ENCODE assay signal across 17 cellular contexts in genomic region chr16:84546669-84547538, GRCh38. TPM values are rescaled to one million over a fixed set of nuclear protein-coding genes. Genes with fewer than 3 reads are reported as not detected.
A peak's percentile ranks its signal among the peaks of the same experiment; 100 is the strongest.
DNase-seq lines count a peak whose midpoint lies in the region; ATAC-seq, FAIRE-seq and TF ChIP-seq lines count a peak whose summit lies in the region.
"Had no signal": no experiment of that assay in that cellular context is flagged by ENCODE, and none has a peak within 500 bp of the region (broad histone marks: within the 10 kb centered on the region; RNA-seq: fewer than 3 reads in every experiment).

No MANE protein-coding gene starts in this region.

- TF ChIP-seq CTCF in SK-N-SH (IDR thresholded peaks at IDR 0.05) (no peak), K562 (IDR thresholded peaks at IDR 0.05 in 2 of 3, conservative IDR thresholded peaks at IDR 0.05 in 1 of 3; ENCODE audit: insufficient read depth in 2 of 3, low read depth in 1 of 3, low read length in 3 of 3) (no peak), neural progenitor cell (IDR thresholded peaks at IDR 0.05) (no peak)

- DNase-seq in SK-N-SH = no peak
- DNase-seq in K562 (ENCODE audit: extremely low read depth in 1 of 4, low spot score in 3 of 4) = no peak
- DNase-seq in neural progenitor cell (ENCODE audit: low spot score) = peak; percentile 63
- no peak for DNase-seq in HuH-7.5 (ENCODE audit: low spot score)
- no peak for DNase-seq in effector memory CD4-positive, alpha-beta T cell
- no peak for DNase-seq in H4 (ENCODE audit: low spot score)
- DNase-seq: body of pancreas, NCI-H1092, nucleus accumbens had no signal

- no peaks in the 10 kb centered on the region for H3K36me3 ChIP-seq in SK-N-SH (replicated peaks in 1 of 2; ENCODE audit: control insufficient read depth in 1 of 2, insufficient read depth in 2 of 2, low read length in 1 of 2)
- H3K36me3 ChIP-seq in HUES6 (ENCODE audit: control insufficient read depth, insufficient read depth, low read length) = no peaks in the 10 kb centered on the region
- H3K36me3 ChIP-seq in K562 (ENCODE audit: control insufficient read depth, insufficient read depth, low read length) = no peaks in the 10 kb centered on the region
- no peaks in the 10 kb centered on the region for H3K36me3 ChIP-seq in neural progenitor cell
- H3K36me3 ChIP-seq in effector memory CD4-positive, alpha-beta T cell (ENCODE audit: control insufficient read depth, insufficient read depth, low read length) = no peaks in the 10 kb centered on the region
- H3K36me3 ChIP-seq: esophagus muscularis mucosa, HAP-1, right lobe of liver had no signal

- no peak for FAIRE-seq in K562 (lab: Jason Lieb, UNC)

- peak overlapping the region; percentile 90 for H3K27ac Mint-ChIP-seq in neural progenitor cell
- H3K27ac Mint-ChIP-seq: dendritic cell treated with granulocyte-macrophage colony-stimulating factor and Interleukin-4, amounts not matched to agents 40 ng/mL and 50 ng/mL, for 4 days; memory B cell had no signal

- H3K4me3 Mint-ChIP-seq in neural progenitor cell = no peak overlapping the region
- H3K4me3 Mint-ChIP-seq: CD14-positive monocyte; dendritic cell treated with granulocyte-macrophage colony-stimulating factor and Interleukin-4, amounts not matched to agents 40 ng/mL and 50 ng/mL, for 4 days; memory B cell had no signal

- 87% methylated on average over 22 of the region's 22 CpGs for WGBS in SK-N-SH (ENCODE audit: low lambda C conversion rate)
- 47% methylated on average over 21 of the region's 22 CpGs for WGBS in K562 (ENCODE audit: insufficient coverage, low coverage, missing lambda C conversion rate)

- H3F3A ChIP-seq in SK-N-SH (replicated peaks; ENCODE audit: insufficient read depth) = peaks cover 5% of the 10 kb centered on the region
- H3F3A ChIP-seq in neural progenitor cell (ENCODE audit: low read depth) = peaks cover 36% of the 10 kb centered on the region

- peaks cover 2% of the 10 kb centered on the region for H3K9me3 Mint-ChIP-seq in neural progenitor cell
- H3K9me3 Mint-ChIP-seq: CD14-positive monocyte; dendritic cell treated with granulocyte-macrophage colony-stimulating factor and Interleukin-4, amounts not matched to agents 40 ng/mL and 50 ng/mL, for 4 days; memory B cell had no signal

- H2AFZ ChIP-seq in SK-N-SH (ENCODE audit: low read depth) = no peak overlapping the region
- H2AFZ ChIP-seq in K562 (ENCODE audit: low read depth, low read length) = peak overlapping the region; percentile 53; the same call in 1 of the 2 replicates
- H2AFZ ChIP-seq in neural progenitor cell (replicated peaks) = no peak overlapping the region

- H4K20me1 ChIP-seq in SK-N-SH (ENCODE audit: insufficient read depth) (no peaks in the 10 kb centered on the region), K562 (replicated peaks; ENCODE audit: control insufficient read depth, insufficient read depth, low read length) (no peaks in the 10 kb centered on the region), neural progenitor cell (ENCODE audit: low read depth) (no peaks in the 10 kb centered on the region)

- H3K4me1 ChIP-seq in SK-N-SH (ENCODE audit: control insufficient read depth in 1 of 2, insufficient read depth in 2 of 2, low read depth in 1 of 2, low read length in 1 of 2) (peaks cover 0 to 6% of the 10 kb centered on the region in 2 experiments; a peak in 1 of 4 replicates), HUES6 (ENCODE audit: control insufficient read depth, insufficient read depth, low read length) (peaks cover 33% of the 10 kb centered on the region), K562 (replicated peaks in 1 of 2; ENCODE audit: control insufficient read depth in 2 of 2, insufficient read depth in 2 of 2, low read length in 2 of 2) (peaks cover 27 to 32% of the 10 kb centered on the region in 2 experiments), neural progenitor cell (peaks cover 32% of the 10 kb centered on the region)
- peaks cover 33% of the 10 kb centered on the region for H3K4me1 ChIP-seq in effector memory CD4-positive, alpha-beta T cell (ENCODE audit: control insufficient read depth, insufficient read depth, low read length, poor library complexity, severe bottlenecking)
- H3K4me1 ChIP-seq: body of pancreas, HAP-1 had no signal

- no peaks in the 10 kb centered on the region for H3K36me3 Mint-ChIP-seq in neural progenitor cell
- H3K36me3 Mint-ChIP-seq: memory B cell had no signal

- CTCF ChIA-PET in SK-N-SH (lab: Yijun Ruan, JAX) = interaction anchor here (1.1 to 1.6 kb wide), 2 partner anchors 76 to 179 kb away, joined by 3 read pairs; no protein-coding TSS in a partner anchor
- CTCF ChIA-PET in K562 (lab: Yijun Ruan, JAX; ENCODE audit: low intra/inter-chr PET ratio) = no interaction called here

- no peak for TF ChIP-seq RAD21 in SK-N-SH (IDR thresholded peaks at IDR 0.05; ENCODE audit: low read length)
- no peak for TF ChIP-seq RAD21 in K562 (CRISPR knock-in tag; conservative IDR thresholded peaks at IDR 0.05 in 1 of 2, IDR thresholded peaks at IDR 0.05 in 1 of 2)

- TF ChIP-seq EP300 in SK-N-SH (IDR thresholded peaks at IDR 0.05; ENCODE audit: borderline replicate concordance in 1 of 2, low read depth in 1 of 2, low read length in 1 of 2) = no peak
- no peak for TF ChIP-seq EP300 in K562 (IDR thresholded peaks at IDR 0.05; ENCODE audit: low read length)

- in situ Hi-C loops in K562 (cut with MboI) = no loop called here

- no peaks in the 10 kb centered on the region for H3K79me2 ChIP-seq in SK-N-SH (ENCODE audit: insufficient read depth)
- H3K79me2 ChIP-seq in K562 (ENCODE audit: control insufficient read depth, insufficient read depth, low read length) = no peaks in the 10 kb centered on the region
- no peaks in the 10 kb centered on the region for H3K79me2 ChIP-seq in neural progenitor cell (ENCODE audit: low read depth)

- no peaks in the 10 kb centered on the region for H3K9me2 ChIP-seq in SK-N-SH

- H3K27me3 ChIP-seq in SK-N-SH (ENCODE audit: insufficient read depth) = no peaks in the 10 kb centered on the region
- no peaks in the 10 kb centered on the region for H3K27me3 ChIP-seq in HUES6 (ENCODE audit: control insufficient read depth, insufficient read depth, low read length)
- peaks cover 0 to 7% of the 10 kb centered on the region in 2 experiments; a peak in 2 of 5 replicates for H3K27me3 ChIP-seq in K562 (ENCODE audit: control insufficient read depth in 2 of 2, insufficient read depth in 2 of 2, low read length in 2 of 2)
- H3K27me3 ChIP-seq in neural progenitor cell = no peaks in the 10 kb centered on the region
- H3K27me3 ChIP-seq in effector memory CD4-positive, alpha-beta T cell (replicated peaks; ENCODE audit: control insufficient read depth, insufficient read depth, low read length, poor library complexity, severe bottlenecking) = no peaks in the 10 kb centered on the region
- H3K27me3 ChIP-seq: body of pancreas, right lobe of liver had no signal

- H3K9me3 ChIP-seq in SK-N-SH (no peaks in the 10 kb centered on the region), HUES6 (ENCODE audit: control insufficient read depth, insufficient read depth, low read depth, low read length) (no peaks in the 10 kb centered on the region), K562 (replicated peaks; ENCODE audit: control insufficient read depth, insufficient read depth, low read depth, low read length) (no peaks in the 10 kb centered on the region), neural progenitor cell (ENCODE audit: low read depth) (no peaks in the 10 kb centered on the region)
- no peaks in the 10 kb centered on the region for H3K9me3 ChIP-seq in effector memory CD4-positive, alpha-beta T cell (ENCODE audit: control insufficient read depth, low read length)
- H3K9me3 ChIP-seq: body of pancreas, esophagus muscularis mucosa, HAP-1, right lobe of liver had no signal

- POLR2A ChIA-PET in SK-N-SH (lab: Yijun Ruan, JAX) = no interaction called here
- POLR2A ChIA-PET in K562 (lab: Yijun Ruan, JAX) = interaction anchor here (0.5 to 1.1 kb wide), 4 partner anchors 9 to 28 kb away, joined by 3 to 4 read pairs (median 3); no protein-coding TSS in a partner anchor

- intact Hi-C loops in K562 (cut with micrococcal nuclease) = no loop called here

- no peak overlapping the region for H3K4me3 ChIP-seq in SK-N-SH (ENCODE audit: low read depth in 2 of 2, low read length in 1 of 2)
- peak overlapping the region; percentile 29; the same call in 1 of the 2 replicates for H3K4me3 ChIP-seq in HUES6 (ENCODE audit: low read depth, low read length)
- H3K4me3 ChIP-seq in K562 = no peak overlapping the region
- no peak overlapping the region for H3K4me3 ChIP-seq in neural progenitor cell
- H3K4me3 ChIP-seq in effector memory CD4-positive, alpha-beta T cell (ENCODE audit: insufficient read depth, low read depth, low read length, poor library complexity, severe bottlenecking) = no peak overlapping the region
- H3K4me3 ChIP-seq: body of pancreas, esophagus muscularis mucosa, HAP-1, right lobe of liver had no signal

- no TSS peak for BruUV-seq in K562 (replicated peaks; lab: Mats Ljungman, UMichigan)

- H3K27ac ChIP-seq in SK-N-SH (ENCODE audit: low read depth in 2 of 2, low read length in 1 of 2) = no peak overlapping the region
- no peak overlapping the region; the same call in 1 of the 2 replicates for H3K27ac ChIP-seq in HUES6 (ENCODE audit: low read depth, low read length)
- H3K27ac ChIP-seq in K562 (ENCODE audit: extremely low read depth, low read depth, low read length) = no peak overlapping the region
- peak overlapping the region; percentile 32 for H3K27ac ChIP-seq in neural progenitor cell
- H3K27ac ChIP-seq in effector memory CD4-positive, alpha-beta T cell (ENCODE audit: insufficient read depth, low read length, poor library complexity, severe bottlenecking) = no peak overlapping the region
- H3K27ac ChIP-seq: body of pancreas, esophagus muscularis mucosa, right lobe of liver had no signal

- H3K9me1 ChIP-seq in K562 (ENCODE audit: control insufficient read depth, insufficient read depth, low read length) = no peaks in the 10 kb centered on the region

- H3K9ac ChIP-seq in SK-N-SH (no peak overlapping the region), HUES6 (ENCODE audit: low read length) (peak overlapping the region; percentile 45), K562 (ENCODE audit: insufficient read depth in 1 of 2, low read depth in 2 of 2, low read length in 2 of 2) (peak overlapping the region in 1 of 2 experiments; percentile 17; a peak in 1 of 4 replicates), neural progenitor cell (no peak overlapping the region)

- peaks cover 66% of the 10 kb centered on the region for H3K4me1 Mint-ChIP-seq in neural progenitor cell

- H3K4me2 ChIP-seq in SK-N-SH (no peak overlapping the region), K562 (ENCODE audit: insufficient read depth, low read length) (no peak overlapping the region; the same call in 1 of the 2 replicates), neural progenitor cell (peak overlapping the region; percentile 56)

- ATAC-seq in SK-N-SH treated with all-trans-retinoic acid at 6 μM for 48 hours = no peak
- ATAC-seq in K562 = peak; percentile 23
- ATAC-seq: body of pancreas, right lobe of liver had no signal

- no peak for TF ChIP-seq POLR2A in K562 (conservative IDR thresholded peaks at IDR 0.05)

- H3K27me3 Mint-ChIP-seq in neural progenitor cell (ENCODE audit: insufficient read depth, low read depth) = peaks cover 7% of the 10 kb centered on the region

RNA-seq across cellular contexts. Expression of gene MEAK7, which starts 42.4 kb away (rescaled TPM):
- polyA plus RNA-seq in SK-N-SH (2012; rRNA removed) = 11.9 and 19.0 TPM in 2 replicates
- 9.7 and 12.5 TPM in 2 replicates for polyA plus RNA-seq in SK-N-SH (2012; cell fraction: cytosol; rRNA removed)
- 23.7 and 24.7 TPM in 2 replicates for polyA plus RNA-seq in SK-N-SH (2012; cell fraction: nucleus; rRNA removed)
- total RNA-seq in K562 (2011; cell fraction: chromatin; rRNA removed; ENCODE audit: low replicate concordance) = 28.0 and 31.3 TPM in 2 replicates
- 15.3 and 17.1 TPM in 2 replicates for total RNA-seq in K562 (2011; cell fraction: nucleolus; rRNA removed)
- 20.8 and 27.1 TPM in 2 replicates for total RNA-seq in K562 (2011; cell fraction: nucleoplasm; rRNA removed)
- 6.1 and 7.8 TPM in 2 replicates for total RNA-seq in K562 (2014; rRNA removed)
- 5.2 and 5.6 TPM in 2 replicates for total RNA-seq in K562 (2014; rRNA removed; fragmentation: Illumina TruSeq; extraction: Trizol)
- 6.5 and 6.6 TPM in 2 replicates for total RNA-seq in K562 (2015; rRNA removed; fragmentation: Illumina TruSeq; extraction: Trizol)
- 9.8 and 10.0 TPM in 2 replicates for total RNA-seq in K562 (2021)
- polyA plus RNA-seq in K562 (2011; rRNA removed) = 13.2 and 14.5 TPM in 2 replicates
- polyA plus RNA-seq in K562 (2011; cell fraction: cytosol; rRNA removed) = 10.5 and 17.4 TPM in 2 replicates
- polyA plus RNA-seq in K562 (2011; cell fraction: nucleus; rRNA removed) = 10.3 and 11.5 TPM in 2 replicates
- 7.7 and 9.3 TPM in 2 replicates for polyA plus RNA-seq in K562 (2012)
- 8.7 and 8.8 TPM in 2 replicates for polyA plus RNA-seq in K562 (2014; fragmentation: Illumina TruSeq; extraction: Trizol)
- polyA plus RNA-seq in K562 (2014; fragmentation: Nextera tagmentation; extraction: Ambion mirVana) = 1 to 10 TPM; 1.4 to 1.8 TPM
- polyA plus RNA-seq in K562 (2014; rRNA removed) = 6.2 and 6.3 TPM in 2 replicates
- 14.5 and 17.2 TPM in 2 replicates for polyA minus RNA-seq in K562 (2011; rRNA and poly(A)+ RNA removed)
- polyA minus RNA-seq in K562 (2011; cell fraction: cytosol; rRNA and poly(A)+ RNA removed) = 9.0 and 11.2 TPM in 2 replicates
- polyA minus RNA-seq in K562 (2011; cell fraction: nucleus; rRNA and poly(A)+ RNA removed) = 7.8 and 14.0 TPM in 2 replicates
- total RNA-seq in neural progenitor cell (ENCODE audit: low replicate concordance) = 18.4 and 22.5 TPM in 2 replicates
- 5.3 and 5.5 TPM in 2 replicates for total RNA-seq in H4 (2014; rRNA removed; shearing (Covaris generic))

Comparison
In these comparisons a context has a peak if more than half of its experiments do, and no peak if none do; other contexts are left out.
1. Of the 27 proteins assayed by ChIP-seq in both K562 and SK-N-SH: peak only in K562: none; only in SK-N-SH: REST; in both: none; in neither: 26.